8 cellular contexts compared by ENCODE assay signal in the genomic region with DNA sequence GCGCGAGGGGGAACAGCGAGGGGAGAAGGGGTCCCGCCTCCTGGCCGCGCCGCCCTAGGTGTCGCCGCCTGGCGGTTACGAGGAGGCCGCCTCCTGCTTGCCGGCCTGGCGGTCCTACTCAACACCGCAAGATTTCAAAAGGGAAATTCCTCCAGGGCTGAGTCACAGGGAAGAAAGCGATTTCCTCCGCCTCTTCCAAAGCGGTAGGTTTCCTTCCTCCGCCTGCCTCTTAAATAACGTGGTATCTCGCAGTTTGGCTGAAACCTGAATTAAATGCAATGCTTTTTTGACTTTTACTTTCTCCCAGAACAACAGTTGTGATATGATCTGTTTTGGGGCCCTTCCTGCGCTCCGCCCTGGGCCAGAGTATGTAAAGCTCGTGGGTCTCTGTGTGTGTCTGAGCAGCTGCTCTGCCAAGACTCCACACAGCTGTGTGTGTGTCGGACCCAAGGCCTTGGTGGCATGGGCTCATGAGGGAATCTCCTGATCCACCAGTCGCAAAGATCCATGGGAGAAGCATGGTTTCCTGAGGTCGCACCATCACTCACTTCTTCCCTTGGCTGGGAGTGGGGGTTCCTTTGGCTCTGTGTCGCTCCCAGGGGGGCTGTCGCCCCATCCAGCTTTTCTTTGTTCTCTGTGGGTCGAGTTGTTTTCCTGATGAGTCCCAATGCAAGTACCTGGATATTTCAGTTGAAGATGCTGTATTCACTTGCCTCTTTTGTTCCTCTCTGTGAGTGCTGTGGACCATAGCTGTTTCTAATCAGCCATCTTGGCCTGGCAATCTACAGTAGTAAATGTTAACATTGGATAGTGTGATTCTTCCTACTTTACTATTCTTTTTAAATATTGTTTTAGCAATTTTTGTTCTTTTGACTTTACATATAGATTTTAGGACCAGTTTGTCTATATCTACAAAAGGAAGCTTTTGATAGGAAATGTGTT. TPM values are rescaled to one million over a fixed set of nuclear protein-coding genes. Genes with fewer than 3 reads are reported as not detected.
DNase-seq lines count a peak whose midpoint lies in the region; ATAC-seq lines count a peak whose summit lies in the region.

No MANE protein-coding gene starts in this region.

- ATAC-seq in GM19025 (IDR thresholded peaks at IDR 0.05; ENCODE audit: low read depth, unreplicated experiment) (peak; percentile 51), GM21717 (IDR thresholded peaks at IDR 0.05; ENCODE audit: unreplicated experiment) (no peak)
- ATAC-seq in effector memory CD8-positive, alpha-beta T cell (replicated peaks), result peak; percentile 96

- H3K27me3 ChIP-seq in MG63, result no peaks in the 10 kb centered on the region

- no peaks in the 10 kb centered on the region for H3K36me3 ChIP-seq in MG63

- no peaks in the 10 kb centered on the region for H3K9me3 Mint-ChIP-seq in effector memory CD8-positive, alpha-beta T cell

- H3K27ac Mint-ChIP-seq in effector memory CD8-positive, alpha-beta T cell, result peak overlapping the region; percentile 30 to 71

- H3K4me3 Mint-ChIP-seq in effector memory CD8-positive, alpha-beta T cell, result peak overlapping the region; percentile 44 to 60

- H3K27me3 Mint-ChIP-seq in effector memory CD8-positive, alpha-beta T cell, result peaks cover 16 to 20% of the 10 kb centered on the region in 2 donors

- DNase-seq in MG63 (peak; percentile 77), lung microvascular endothelial cell (ENCODE audit: low read depth in 2 of 2) (peak; percentile 51 to 96), SHP77 treated with DMSO at 0.1 percent for 48 hours (lab: John Stamatoyannopoulos, UW) (no peak)
- DNase-seq in activated CD8-positive, alpha-beta memory T cell treated with anti-CD3 and anti-CD28 coated beads for 1 hour (ENCODE audit: extremely low read depth in 1 of 2, low read depth in 1 of 2), result peak; percentile 26 to 32
- peak; percentile 35 to 51 (median 35) for DNase-seq in effector memory CD8-positive, alpha-beta T cell
- peak; percentile 44 to 56 (median 54) for DNase-seq in stimulated activated CD4-positive, alpha-beta T cell treated with anti-CD3 and anti-CD28 coated beads, TNF-alpha, amount 100 ng/mL, for 48 hours (ENCODE audit: low read depth in 3 of 3)

- H3K36me3 Mint-ChIP-seq in effector memory CD8-positive, alpha-beta T cell (ENCODE audit: insufficient read depth), result no peaks in the 10 kb centered on the region

- H3K4me3 ChIP-seq in MG63, result peak overlapping the region; percentile 17; the same call in 1 of the 2 replicates

- peaks cover 13 to 14% of the 10 kb centered on the region in 2 donors for H3K4me1 Mint-ChIP-seq in effector memory CD8-positive, alpha-beta T cell (ENCODE audit: low read depth in 2 of 2)

- H3K9me3 ChIP-seq in MG63, result no peaks in the 10 kb centered on the region

RNA-seq across cellular contexts. Expression of a gene that starts 31.6 kb away (rescaled TPM):
- 0.25 TPM in 1 of 2 replicates, not detected in the other for total RNA-seq in MG63 (2014; rRNA removed; shearing (Covaris generic); ENCODE audit: low replicate concordance)
- 9.1 and 14.8 TPM in 2 replicates for total RNA-seq in lung microvascular endothelial cell
